Comparison of ENCODE assay signal across 12 cellular contexts in the genomic region with DNA sequence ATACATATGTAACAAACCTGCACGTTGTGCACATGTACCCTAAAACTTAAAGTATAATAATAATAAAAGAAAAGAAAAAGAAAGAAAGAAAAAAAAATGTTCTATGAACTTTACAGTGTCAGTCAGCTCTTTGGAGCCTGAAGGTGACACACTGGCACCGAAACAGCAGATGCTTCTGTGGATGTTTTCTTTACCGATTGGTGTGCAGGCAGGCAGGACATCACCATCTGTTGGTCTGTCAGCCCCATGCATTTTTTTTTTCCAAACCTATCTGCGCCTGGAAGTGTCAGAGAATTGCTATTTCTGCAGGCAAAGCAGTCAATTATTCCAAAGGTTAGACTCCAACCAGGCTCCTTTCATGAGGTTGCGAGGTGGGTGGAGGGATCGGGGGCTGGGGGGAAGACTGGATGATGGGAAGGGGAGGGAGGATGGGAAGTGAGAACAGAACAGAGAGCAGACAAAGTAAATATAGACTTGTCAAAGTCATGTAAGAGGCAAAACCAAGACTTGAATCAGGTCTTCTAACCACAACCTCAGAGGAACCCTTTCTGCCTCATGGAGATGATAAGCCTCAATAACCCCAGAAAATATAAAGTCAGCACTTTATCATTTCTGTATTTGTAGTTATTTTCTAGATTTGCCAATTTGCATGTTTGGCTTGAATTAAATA.
DNase-seq lines count a peak whose midpoint lies in the region; ATAC-seq, FAIRE-seq and TF ChIP-seq lines count a peak whose summit lies in the region.
"Had no signal": no experiment of that assay in that cellular context is flagged by ENCODE, and none has a peak within 500 bp of the region (broad histone marks: within the 10 kb centered on the region; RNA-seq: fewer than 3 reads in every experiment).

No MANE protein-coding gene starts in this region.

- no peak for TF ChIP-seq POLR2A in K562 (conservative IDR thresholded peaks at IDR 0.05)
- TF ChIP-seq POLR2A in tibial nerve (IDR thresholded peaks at IDR 0.05), result no peak

- intact Hi-C loops in K562 (cut with micrococcal nuclease), result no loop called here

- no TSS peak for BruUV-seq in K562 (replicated peaks; lab: Mats Ljungman, UMichigan)

- TF ChIP-seq EP300 in K562 (IDR thresholded peaks at IDR 0.05; ENCODE audit: low read length) (no peak), tibial nerve (IDR thresholded peaks at IDR 0.05) (no peak)

- H3K4me1 ChIP-seq in KMS-11 (ENCODE audit: low read depth, poor library complexity, severe bottlenecking), result peaks cover 63% of the 10 kb centered on the region
- H3K4me1 ChIP-seq in K562 (replicated peaks in 1 of 2; ENCODE audit: control insufficient read depth in 2 of 2, insufficient read depth in 2 of 2, low read length in 2 of 2), result no peaks in the 10 kb centered on the region
- H3K4me1 ChIP-seq in tibial nerve, result peaks cover 0 to 15% (median 0%) of the 10 kb centered on the region in 4 donors

- H3K9me1 ChIP-seq in K562 (ENCODE audit: control insufficient read depth, insufficient read depth, low read length), result no peaks in the 10 kb centered on the region

- WGBS in K562 (ENCODE audit: insufficient coverage, low coverage, missing lambda C conversion rate), result 0% methylated on average over 5 of the region's 6 CpGs
- 60 to 63% methylated on average over 6 of the region's 6 CpGs for WGBS in tibial nerve, 2 donors

- DNase-seq in GDM1 (lab: John Stamatoyannopoulos, UW) (peak; percentile 11), K562 (ENCODE audit: extremely low read depth in 1 of 4, low spot score in 3 of 4) (no peak), NCI-H2107 treated with DMSO at 0.1 percent for 48 hours (lab: John Stamatoyannopoulos, UW; ENCODE audit: unreplicated experiment) (no peak), NAMALWA (ENCODE audit: low spot score) (no peak), tibial nerve (ENCODE audit: low spot score in 2 of 2) (no peak)
- DNase-seq in activated CD8-positive, alpha-beta memory T cell treated with anti-CD3 and anti-CD28 coated beads, Interleukin-2, amount 50 U/mL, for 4 hours, result no peak
- DNase-seq: activated CD4-positive, alpha-beta T cell treated with anti-CD3 and anti-CD28 coated beads for 4 hours; activated naive CD8-positive, alpha-beta T cell treated with anti-CD3 and anti-CD28 coated beads, Interleukin-2, amount 10 ng/mL, durations not matched to agents 7 days and 5 days; Peyer's patch; transverse colon had no signal

- H3K9me3 ChIP-seq in K562 (replicated peaks; ENCODE audit: control insufficient read depth, insufficient read depth, low read depth, low read length) (no peaks in the 10 kb centered on the region), tibial nerve (no peaks in the 10 kb centered on the region)
- H3K9me3 ChIP-seq: Peyer's patch, transverse colon had no signal

- H3K4me2 ChIP-seq in KMS-11 (peak overlapping the region; percentile 56), K562 (ENCODE audit: insufficient read depth, low read length) (no peak overlapping the region)

- ATAC-seq in GM21390 (IDR thresholded peaks at IDR 0.05; ENCODE audit: unreplicated experiment) (peak; percentile 79), K562 (no peak)

- H2AFZ ChIP-seq in KMS-11 (ENCODE audit: low read depth), result peak overlapping the region; percentile 58
- H2AFZ ChIP-seq in K562 (ENCODE audit: low read depth, low read length), result no peak overlapping the region

- no peak for FAIRE-seq in K562 (lab: Jason Lieb, UNC)

- H3K79me2 ChIP-seq in KMS-11 (ENCODE audit: insufficient read depth, low read depth) (no peaks in the 10 kb centered on the region), K562 (ENCODE audit: control insufficient read depth, insufficient read depth, low read length) (no peaks in the 10 kb centered on the region)

- H3K27me3 ChIP-seq in KMS-11 (ENCODE audit: insufficient read depth, low read depth) (no peaks in the 10 kb centered on the region), K562 (ENCODE audit: control insufficient read depth in 2 of 2, insufficient read depth in 2 of 2, low read length in 2 of 2) (no peaks in the 10 kb centered on the region), tibial nerve (no peaks in the 10 kb centered on the region)
- H3K27me3 ChIP-seq: Peyer's patch, transverse colon had no signal

- H3K9ac ChIP-seq in KMS-11 (peak overlapping the region; percentile 41; the same call in 1 of the 2 replicates), K562 (ENCODE audit: insufficient read depth in 1 of 2, low read depth in 2 of 2, low read length in 2 of 2) (no peak overlapping the region)

- TF ChIP-seq RAD21 in K562 (CRISPR knock-in tag; conservative IDR thresholded peaks at IDR 0.05 in 1 of 2, IDR thresholded peaks at IDR 0.05 in 1 of 2), result no peak

- H3K27ac ChIP-seq in KMS-11 (peak overlapping the region; percentile 64), K562 (ENCODE audit: extremely low read depth, low read depth, low read length) (no peak overlapping the region), tibial nerve (no peak overlapping the region)
- H3K27ac ChIP-seq: Peyer's patch, transverse colon had no signal

- H3K36me3 ChIP-seq in KMS-11 (ENCODE audit: insufficient read depth) (no peaks in the 10 kb centered on the region), K562 (ENCODE audit: control insufficient read depth, insufficient read depth, low read length) (no peaks in the 10 kb centered on the region), tibial nerve (no peaks in the 10 kb centered on the region)
- H3K36me3 ChIP-seq: Peyer's patch, transverse colon had no signal

- H4K20me1 ChIP-seq in KMS-11 (ENCODE audit: insufficient read depth) (no peaks in the 10 kb centered on the region), K562 (replicated peaks; ENCODE audit: control insufficient read depth, insufficient read depth, low read length) (no peaks in the 10 kb centered on the region)

- TF ChIP-seq CTCF in KMS-11 (conservative IDR thresholded peaks at IDR 0.05; ENCODE audit: low read depth, low read length) (peak; percentile 50), K562 (IDR thresholded peaks at IDR 0.05 in 2 of 3, conservative IDR thresholded peaks at IDR 0.05 in 1 of 3; ENCODE audit: insufficient read depth in 2 of 3, low read depth in 1 of 3, low read length in 3 of 3) (no peak), tibial nerve (IDR thresholded peaks at IDR 0.05) (no peak)

- POLR2A ChIA-PET in K562 (lab: Yijun Ruan, JAX), result no interaction called here

- CTCF ChIA-PET in K562 (lab: Yijun Ruan, JAX; ENCODE audit: low intra/inter-chr PET ratio), result no interaction called here

- H3K4me3 ChIP-seq in KMS-11 (IDR thresholded peaks at IDR 0.05; ENCODE audit: insufficient read depth, low read depth, low read length), result no peak overlapping the region
- no peak overlapping the region for H3K4me3 ChIP-seq in K562
- no peak overlapping the region for H3K4me3 ChIP-seq in tibial nerve
- H3K4me3 ChIP-seq: Peyer's patch, transverse colon had no signal

- in situ Hi-C loops in K562 (cut with MboI), result no loop called here

TF ChIP-seq in K562, 482 proteins besides CTCF, POLR2A, EP300 and RAD21:
- TF ChIP-seq RBM17 (IDR thresholded peaks at IDR 0.05; ENCODE audit: borderline replicate concordance, low read depth, low read length), result no peak
- TF ChIP-seq BHLHE40 (IDR thresholded peaks at IDR 0.05; ENCODE audit: low read length), result no peak
- TF ChIP-seq C11orf30 (IDR thresholded peaks at IDR 0.05; ENCODE audit: low read depth), result peak; percentile 27; the same call in 1 of the 2 replicates
- no peak for TF ChIP-seq MTA1 (IDR thresholded peaks at IDR 0.05; ENCODE audit: borderline replicate concordance)
- TF ChIP-seq, protein P1, sequence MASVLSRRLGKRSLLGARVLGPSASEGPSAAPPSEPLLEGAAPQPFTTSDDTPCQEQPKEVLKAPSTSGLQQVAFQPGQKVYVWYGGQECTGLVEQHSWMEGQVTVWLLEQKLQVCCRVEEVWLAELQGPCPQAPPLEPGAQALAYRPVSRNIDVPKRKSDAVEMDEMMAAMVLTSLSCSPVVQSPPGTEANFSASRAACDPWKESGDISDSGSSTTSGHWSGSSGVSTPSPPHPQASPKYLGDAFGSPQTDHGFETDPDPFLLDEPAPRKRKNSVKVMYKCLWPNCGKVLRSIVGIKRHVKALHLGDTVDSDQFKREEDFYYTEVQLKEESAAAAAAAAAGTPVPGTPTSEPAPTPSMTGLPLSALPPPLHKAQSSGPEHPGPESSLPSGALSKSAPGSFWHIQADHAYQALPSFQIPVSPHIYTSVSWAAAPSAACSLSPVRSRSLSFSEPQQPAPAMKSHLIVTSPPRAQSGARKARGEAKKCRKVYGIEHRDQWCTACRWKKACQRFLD (CRISPR knock-in tag; IDR thresholded peaks at IDR 0.05), result no peak
- TF ChIP-seq, protein P2, sequence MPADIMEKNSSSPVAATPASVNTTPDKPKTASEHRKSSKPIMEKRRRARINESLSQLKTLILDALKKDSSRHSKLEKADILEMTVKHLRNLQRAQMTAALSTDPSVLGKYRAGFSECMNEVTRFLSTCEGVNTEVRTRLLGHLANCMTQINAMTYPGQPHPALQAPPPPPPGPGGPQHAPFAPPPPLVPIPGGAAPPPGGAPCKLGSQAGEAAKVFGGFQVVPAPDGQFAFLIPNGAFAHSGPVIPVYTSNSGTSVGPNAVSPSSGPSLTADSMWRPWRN (IDR thresholded peaks at IDR 0.05; ENCODE audit: low read depth), result no peak
- TF ChIP-seq FOS (IDR thresholded peaks at IDR 0.05; ENCODE audit: extremely low read depth, insufficient read length), result no peak
- TF ChIP-seq HDAC1 (IDR thresholded peaks at IDR 0.05), result no peak
- TF ChIP-seq ZNF316 (IDR thresholded peaks at IDR 0.05), result peak; percentile 50; the same call in 1 of the 2 replicates
- TF ChIP-seq ZNF324 (CRISPR knock-in tag; IDR thresholded peaks at IDR 0.05), result no peak
- TF ChIP-seq, protein P3, sequence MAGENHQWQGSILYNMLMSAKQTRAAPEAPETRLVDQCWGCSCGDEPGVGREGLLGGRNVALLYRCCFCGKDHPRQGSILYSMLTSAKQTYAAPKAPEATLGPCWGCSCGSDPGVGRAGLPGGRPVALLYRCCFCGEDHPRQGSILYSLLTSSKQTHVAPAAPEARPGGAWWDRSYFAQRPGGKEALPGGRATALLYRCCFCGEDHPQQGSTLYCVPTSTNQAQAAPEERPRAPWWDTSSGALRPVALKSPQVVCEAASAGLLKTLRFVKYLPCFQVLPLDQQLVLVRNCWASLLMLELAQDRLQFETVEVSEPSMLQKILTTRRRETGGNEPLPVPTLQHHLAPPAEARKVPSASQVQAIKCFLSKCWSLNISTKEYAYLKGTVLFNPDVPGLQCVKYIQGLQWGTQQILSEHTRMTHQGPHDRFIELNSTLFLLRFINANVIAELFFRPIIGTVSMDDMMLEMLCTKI (IDR thresholded peaks at IDR 0.05; ENCODE audit: partially characterized antibody), result no peak
- TF ChIP-seq TRIM24 (IDR thresholded peaks at IDR 0.05), result no peak
- TF ChIP-seq MAZ (CRISPR knock-in tag; conservative IDR thresholded peaks at IDR 0.05 in 1 of 2, IDR thresholded peaks at IDR 0.05 in 1 of 2), result no peak
- no peak for TF ChIP-seq CXXC5 (CRISPR knock-in tag; IDR thresholded peaks at IDR 0.05)
